In the genomic region with DNA sequence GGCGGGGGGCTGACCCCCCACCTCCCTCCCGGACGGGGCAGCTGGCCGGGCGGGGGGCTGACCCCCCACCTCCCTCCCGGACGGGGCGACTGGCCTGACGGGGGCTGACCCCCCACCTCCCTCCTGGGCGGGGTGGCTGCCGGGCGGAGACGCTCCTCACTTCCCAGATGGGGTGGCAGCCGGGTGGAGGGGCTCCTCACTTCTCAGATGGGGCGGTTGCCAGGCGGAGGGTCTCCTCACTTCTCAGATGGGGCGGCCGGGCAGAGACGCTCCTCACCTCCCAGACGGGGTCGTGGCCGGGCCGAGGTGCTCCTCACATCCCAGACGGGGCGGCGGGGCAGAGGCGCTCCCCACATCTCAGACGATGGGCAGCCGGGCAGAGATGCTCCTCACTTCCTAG, we compare ENCODE assay signal across 3 cellular contexts. TPM values are rescaled to one million over a fixed set of nuclear protein-coding genes. Genes with fewer than 3 reads are reported as not detected.
A peak's percentile ranks its signal among the peaks of the same experiment; 100 is the strongest.
DNase-seq lines count a peak whose midpoint lies in the region; ATAC-seq and TF ChIP-seq lines count a peak whose summit lies in the region.
"Not testable (repeated sequence)": the region's sequence is repeated elsewhere in the genome, so short reads cannot be mapped to it uniquely, and the experiment has no call there.

No MANE protein-coding gene starts in this region.

- TF ChIP-seq CTCF in glutamatergic neuron (IDR thresholded peaks at IDR 0.05; ENCODE audit: partially characterized antibody, unreplicated experiment), result not testable (repeated sequence)

- not testable (repeated sequence) for ATAC-seq in stimulated activated naive B cell treated with anti-CD40 and anti-IgM and Interleukin-4, amounts not matched to agents 10 μg/mL and 1 μg/mL and 100 μg/mL, for 72 hours (replicated peaks)

- H3K4me3 Mint-ChIP-seq in activated CD4-positive, alpha-beta T cell treated with anti-CD3 and anti-CD28 coated beads, Interleukin-2, amount 10 ng/mL, durations not matched to agents 24 days and 14 days; glutamatergic neuron (ENCODE audit: unreplicated experiment); stimulated activated naive B cell treated with anti-CD40 and anti-IgM and Interleukin-4, amounts not matched to agents 10 μg/mL and 1 μg/mL and 100 μg/mL, for 72 hours: not testable (repeated sequence)

- H3K27ac Mint-ChIP-seq in activated CD4-positive, alpha-beta T cell treated with anti-CD3 and anti-CD28 coated beads, Interleukin-2, amount 10 ng/mL, durations not matched to agents 24 days and 14 days; glutamatergic neuron (ENCODE audit: unreplicated experiment): not testable (repeated sequence)
- H3K27ac Mint-ChIP-seq in stimulated activated naive B cell treated with anti-CD40 and anti-IgM and Interleukin-4, amounts not matched to agents 10 μg/mL and 1 μg/mL and 100 μg/mL, for 72 hours, result peak overlapping the region; percentile 65

- not testable (repeated sequence) for H3K36me3 Mint-ChIP-seq in activated CD4-positive, alpha-beta T cell treated with anti-CD3 and anti-CD28 coated beads, Interleukin-2, amount 10 ng/mL, durations not matched to agents 24 days and 14 days (ENCODE audit: low read depth)
- H3K36me3 Mint-ChIP-seq in glutamatergic neuron (ENCODE audit: unreplicated experiment), result peaks cover 20% of the 10 kb centered on the region
- H3K36me3 Mint-ChIP-seq in stimulated activated naive B cell treated with anti-CD40 and anti-IgM and Interleukin-4, amounts not matched to agents 10 μg/mL and 1 μg/mL and 100 μg/mL, for 72 hours, result peaks cover 13 to 32% of the 10 kb centered on the region in 2 donors

- peak; percentile 26 for DNase-seq in activated CD4-positive, alpha-beta T cell treated with anti-CD3 and anti-CD28 coated beads, Interleukin-2, amount 10 ng/mL, durations not matched to agents 24 days and 14 days
- DNase-seq in glutamatergic neuron, result peak; percentile 15
- DNase-seq in stimulated activated naive B cell treated with anti-CD40 and anti-IgM and Interleukin-4, amounts not matched to agents 10 μg/mL and 1 μg/mL and 100 μg/mL, for 72 hours, result not testable (repeated sequence)

- intact Hi-C loops in activated CD4-positive, alpha-beta T cell treated with anti-CD3 and anti-CD28 coated beads, Interleukin-2, amount 10 ng/mL, durations not matched to agents 24 days and 14 days (cut with micrococcal nuclease), result not testable (repeated sequence)

- not testable (repeated sequence) for H3K4me1 Mint-ChIP-seq in activated CD4-positive, alpha-beta T cell treated with anti-CD3 and anti-CD28 coated beads, Interleukin-2, amount 10 ng/mL, durations not matched to agents 24 days and 14 days; glutamatergic neuron (ENCODE audit: low read depth, unreplicated experiment); stimulated activated naive B cell treated with anti-CD40 and anti-IgM and Interleukin-4, amounts not matched to agents 10 μg/mL and 1 μg/mL and 100 μg/mL, for 72 hours

- H3K9me3 Mint-ChIP-seq in activated CD4-positive, alpha-beta T cell treated with anti-CD3 and anti-CD28 coated beads, Interleukin-2, amount 10 ng/mL, durations not matched to agents 24 days and 14 days; glutamatergic neuron (ENCODE audit: unreplicated experiment): not testable (repeated sequence)
- peaks cover 4 to 12% of the 10 kb centered on the region in 2 donors for H3K9me3 Mint-ChIP-seq in stimulated activated naive B cell treated with anti-CD40 and anti-IgM and Interleukin-4, amounts not matched to agents 10 μg/mL and 1 μg/mL and 100 μg/mL, for 72 hours

- not testable (repeated sequence) for H3K27me3 Mint-ChIP-seq in activated CD4-positive, alpha-beta T cell treated with anti-CD3 and anti-CD28 coated beads, Interleukin-2, amount 10 ng/mL, durations not matched to agents 24 days and 14 days; glutamatergic neuron (ENCODE audit: unreplicated experiment); stimulated activated naive B cell treated with anti-CD40 and anti-IgM and Interleukin-4, amounts not matched to agents 10 μg/mL and 1 μg/mL and 100 μg/mL, for 72 hours

RNA-seq across cellular contexts. Expression of a gene that starts 35.3 kb away (rescaled TPM):
- total RNA-seq in activated CD4-positive, alpha-beta T cell treated with anti-CD3 and anti-CD28 coated beads, Interleukin-2, amount 10 ng/mL, durations not matched to agents 24 days and 14 days, result 7.2 and 8.5 TPM in 2 replicates
- 63.8 TPM for total RNA-seq in glutamatergic neuron (ENCODE audit: unreplicated experiment)
